ENCODE assay signal across 22 cellular contexts in genomic region chr19:39830406-39830805, GRCh38. TPM values are rescaled to one million over a fixed set of nuclear protein-coding genes. Genes with fewer than 3 reads are reported as not detected.
DNase-seq lines count a peak whose midpoint lies in the region; ATAC-seq and TF ChIP-seq lines count a peak whose summit lies in the region.
"Had no signal": no experiment of that assay in that cellular context is flagged by ENCODE, and none has a peak within 500 bp of the region (broad histone marks: within the 10 kb centered on the region; RNA-seq: fewer than 3 reads in every experiment).

No MANE protein-coding gene starts in this region.

- no peak overlapping the region for H3K4me3 Mint-ChIP-seq in glutamatergic neuron (ENCODE audit: unreplicated experiment)
- H3K4me3 Mint-ChIP-seq in neural crest cell, result peak overlapping the region; percentile 86
- H3K4me3 Mint-ChIP-seq in stimulated activated effector memory CD8-positive, alpha-beta T cell treated with anti-CD3 and anti-CD28 coated beads, Interleukin-12 subunit alpha, Interleukin-12 subunit beta, amount 100 ng/mL, for 72 hours, result no peak overlapping the region
- no peak overlapping the region for H3K4me3 Mint-ChIP-seq in H9
- H3K4me3 Mint-ChIP-seq: CD8-positive, alpha-beta T cell; GM23338 had no signal

- no peaks in the 10 kb centered on the region for H3K27me3 ChIP-seq in H9 (ENCODE audit: insufficient read depth, low read length)

- peaks cover 24% of the 10 kb centered on the region for H3K36me3 Mint-ChIP-seq in glutamatergic neuron (ENCODE audit: unreplicated experiment)
- H3K36me3 Mint-ChIP-seq in neural crest cell (ENCODE audit: low read depth), result peaks cover 27% of the 10 kb centered on the region
- H3K36me3 Mint-ChIP-seq in stimulated activated effector memory CD8-positive, alpha-beta T cell treated with anti-CD3 and anti-CD28 coated beads, Interleukin-12 subunit alpha, Interleukin-12 subunit beta, amount 100 ng/mL, for 72 hours, result peaks cover 80% of the 10 kb centered on the region
- H3K36me3 Mint-ChIP-seq in H9 (ENCODE audit: insufficient read depth in 1 of 3, low read depth in 3 of 3), result peaks cover 18 to 60% (median 46%) of the 10 kb centered on the region in 3 experiments

- no peak overlapping the region for H3K4ac ChIP-seq in H9 (ENCODE audit: low read depth, low read length)

- peaks cover 16% of the 10 kb centered on the region for H3K27me3 Mint-ChIP-seq in glutamatergic neuron (ENCODE audit: unreplicated experiment)
- peaks cover 4% of the 10 kb centered on the region for H3K27me3 Mint-ChIP-seq in neural crest cell (ENCODE audit: low read depth)
- H3K27me3 Mint-ChIP-seq in H9 (ENCODE audit: low read depth), result no peaks in the 10 kb centered on the region
- H3K27me3 Mint-ChIP-seq: IgD-negative memory B cell had no signal

- H4K91ac ChIP-seq in H9 (ENCODE audit: insufficient read length, low read depth, low read length), result no peak overlapping the region

- H3K27ac Mint-ChIP-seq in glutamatergic neuron (ENCODE audit: unreplicated experiment), result peak overlapping the region; percentile 48
- H3K27ac Mint-ChIP-seq in neural crest cell (ENCODE audit: unreplicated experiment), result no peak overlapping the region
- peak overlapping the region; percentile 90 for H3K27ac Mint-ChIP-seq in stimulated activated effector memory CD8-positive, alpha-beta T cell treated with anti-CD3 and anti-CD28 coated beads, Interleukin-12 subunit alpha, Interleukin-12 subunit beta, amount 100 ng/mL, for 72 hours
- H3K27ac Mint-ChIP-seq in H9, result no peak overlapping the region
- H3K27ac Mint-ChIP-seq: CD8-positive, alpha-beta T cell; GM23338 had no signal

- no peak overlapping the region for H3K14ac ChIP-seq in H9 (ENCODE audit: insufficient read depth, low read length)

- H3K23me2 ChIP-seq in H9 (ENCODE audit: insufficient read length, low read depth, low read length, poor library complexity, severe bottlenecking), result no peaks in the 10 kb centered on the region

- no peak overlapping the region for H2AK5ac ChIP-seq in H9 (ENCODE audit: insufficient read length, low read length)

- no peak overlapping the region for H2AFZ ChIP-seq in H9 (ENCODE audit: low read length)
- H2AFZ ChIP-seq: GM23338 had no signal

- no peak overlapping the region for H2BK12ac ChIP-seq in H9 (ENCODE audit: insufficient read length, low read depth, low read length)

- H3K56ac ChIP-seq in H9 (ENCODE audit: insufficient read length, low read depth, low read length), result no peak overlapping the region

- no peak overlapping the region for H3K18ac ChIP-seq in H9 (ENCODE audit: insufficient read length, low read depth, low read length)

- TF ChIP-seq CTCF in glutamatergic neuron (IDR thresholded peaks at IDR 0.05; ENCODE audit: partially characterized antibody, unreplicated experiment) (no peak), neural crest cell (conservative IDR thresholded peaks at IDR 0.05) (no peak), H9 (conservative IDR thresholded peaks at IDR 0.05) (no peak)

- no peak for ATAC-seq in stimulated activated effector memory CD8-positive, alpha-beta T cell treated with anti-CD3 and anti-CD28 coated beads, Interleukin-12 subunit alpha, Interleukin-12 subunit beta, amount 100 ng/mL, for 72 hours
- ATAC-seq: CD8-positive, alpha-beta T cell; GM23338; Panc1 had no signal

- H2BK5ac ChIP-seq in H9 (ENCODE audit: insufficient read length, low read length), result no peak overlapping the region

- H3K4me1 Mint-ChIP-seq in glutamatergic neuron (ENCODE audit: low read depth, unreplicated experiment) (peaks cover 35% of the 10 kb centered on the region), neural crest cell (peaks cover 33% of the 10 kb centered on the region), H9 (peaks cover 18 to 19% of the 10 kb centered on the region in 2 experiments)
- peaks cover 47% of the 10 kb centered on the region for H3K4me1 Mint-ChIP-seq in stimulated activated effector memory CD8-positive, alpha-beta T cell treated with anti-CD3 and anti-CD28 coated beads, Interleukin-12 subunit alpha, Interleukin-12 subunit beta, amount 100 ng/mL, for 72 hours

- no peak overlapping the region for H3K4me2 ChIP-seq in H9 (ENCODE audit: insufficient read depth, insufficient read length, low read length)
- H3K4me2 ChIP-seq: GM23338 had no signal

- no peak overlapping the region for H3K23ac ChIP-seq in H9 (ENCODE audit: insufficient read length, low read depth, low read length)

- H3K9me3 ChIP-seq in H9 (ENCODE audit: control insufficient read depth, low read depth, low read length), result no peaks in the 10 kb centered on the region
- H3K9me3 ChIP-seq: BLaER1 treated with 17β-estradiol and CSF1 and Interleukin-3, amounts not matched to agents 10 nM and 100 nM had no signal

- no peaks in the 10 kb centered on the region for H4K20me1 ChIP-seq in H9 (ENCODE audit: control insufficient read depth, insufficient read depth, insufficient read length)

- no CpG with 5 or more reads among the region's 18 CpGs for WGBS in H9 (ENCODE audit: extremely low coverage, insufficient read length, low lambda C conversion rate)

- DNase-seq in activated effector memory CD4-positive, alpha-beta T cell treated with anti-CD3 and anti-CD28 coated beads, Interleukin-2, amount 50 U/mL, for 16 hours, result peak; percentile 60
- no peak for DNase-seq in activated effector memory CD4-positive, alpha-beta T cell treated with Interleukin-2 at 50 U/mL for 16 hours
- DNase-seq in glutamatergic neuron (no peak), neural crest cell (ENCODE audit: low read depth, low spot score) (no peak), dedifferentiated amniotic fluid mesenchymal stem cell (ENCODE audit: extremely low spot score) (no peak), H9 (no peak)
- no peak for DNase-seq in stimulated activated effector memory CD8-positive, alpha-beta T cell treated with anti-CD3 and anti-CD28 coated beads, Interleukin-12 subunit alpha, Interleukin-12 subunit beta, amount 100 ng/mL, for 72 hours (ENCODE audit: low spot score in 2 of 2)
- DNase-seq in activated CD8-positive, alpha-beta memory T cell treated with anti-CD3 and anti-CD28 coated beads, Interleukin-2, amount 50 U/mL, for 4 hours, result no peak
- DNase-seq: 8988T; CD8-positive, alpha-beta T cell; HCEC 1CT; NCI-H1105; NCI-H146; NCI-H2029 treated with DMSO at 0.1 percent for 48 hours; NCI-H226; NCI-H510A treated with DMSO at 0.1 percent for 48 hours; NCI-H774 had no signal

- no peak overlapping the region for H4K5ac ChIP-seq in H9 (ENCODE audit: insufficient read length, low read depth, low read length)

- H3K79me2 ChIP-seq in H9 (ENCODE audit: insufficient read depth, low read length), result no peaks in the 10 kb centered on the region

- H4K8ac ChIP-seq in H9 (replicated peaks; ENCODE audit: insufficient read length, low read depth, low read length), result no peak overlapping the region

- no peak overlapping the region for H3K9ac ChIP-seq in H9 (ENCODE audit: extremely low read depth, insufficient read length, low read length)
- H3K9ac ChIP-seq: BLaER1 treated with 17β-estradiol and CSF1 and Interleukin-3, amounts not matched to agents 10 nM and 100 nM had no signal

- H3K79me1 ChIP-seq in H9 (ENCODE audit: insufficient read depth, low read depth, low read length, poor library complexity, severe bottlenecking), result no peaks in the 10 kb centered on the region

- no peak overlapping the region for H2BK20ac ChIP-seq in H9 (ENCODE audit: low read depth, low read length, poor library complexity, severe bottlenecking)

- no peak overlapping the region for H3T11ph ChIP-seq in H9 (ENCODE audit: low read length)

- no peaks in the 10 kb centered on the region for H3K4me1 ChIP-seq in H9 (ENCODE audit: insufficient read depth, low read length)

- H3K9me3 Mint-ChIP-seq in glutamatergic neuron (ENCODE audit: unreplicated experiment) (peaks cover 14% of the 10 kb centered on the region), neural crest cell (no peaks in the 10 kb centered on the region), H9 (no peaks in the 10 kb centered on the region)
- no peaks in the 10 kb centered on the region for H3K9me3 Mint-ChIP-seq in stimulated activated effector memory CD8-positive, alpha-beta T cell treated with anti-CD3 and anti-CD28 coated beads, Interleukin-12 subunit alpha, Interleukin-12 subunit beta, amount 100 ng/mL, for 72 hours
- H3K9me3 Mint-ChIP-seq: CD8-positive, alpha-beta T cell; GM23338; IgD-negative memory B cell had no signal

- H2BK120ac ChIP-seq in H9 (ENCODE audit: low read depth, low read length, poor library complexity, severe bottlenecking), result no peak overlapping the region

- H3K27ac ChIP-seq in H9 (ENCODE audit: insufficient read length, low read depth, low read length), result no peak overlapping the region
- H3K27ac ChIP-seq: BLaER1 treated with 17β-estradiol and CSF1 and Interleukin-3, amounts not matched to agents 10 nM and 100 nM had no signal

- no peak overlapping the region for H2BK15ac ChIP-seq in H9 (ENCODE audit: low read depth, low read length)

RNA-seq across cellular contexts. Expression of gene DYRK1B, which starts 3.6 kb away (rescaled TPM):
- 86.3 TPM for total RNA-seq in glutamatergic neuron (ENCODE audit: unreplicated experiment)
- 40.5 and 44.9 TPM in 2 replicates for total RNA-seq in neural crest cell
- 13.6 and 14.3 TPM in 2 replicates for total RNA-seq in H9 (2021)

RNA-seq across cellular contexts. Expression of gene FBL, which starts 15.8 kb away (rescaled TPM):
- 119 TPM for total RNA-seq in glutamatergic neuron (ENCODE audit: unreplicated experiment)
- 473 and 489 TPM in 2 replicates for total RNA-seq in neural crest cell
- 621 and 625 TPM in 2 replicates for total RNA-seq in H9 (2021)

RNA-seq across cellular contexts. Expression of gene LEUTX, which starts 51.8 kb away (rescaled TPM):
- 1.6 TPM for total RNA-seq in glutamatergic neuron (ENCODE audit: unreplicated experiment)
- total RNA-seq in neural crest cell, result not detected in 2 replicates
- total RNA-seq in H9 (2021), result not detected in 2 replicates
- total RNA-seq: CD8-positive, alpha-beta T cell; G401; GM23338 had no signal

Comparison
In these comparisons a context has a peak if more than half of its experiments do, and no peak if none do; other contexts are left out.
1. H3K27ac Mint-ChIP-seq: peak in glutamatergic neuron (single experiment) and stimulated activated effector memory CD8-positive, alpha-beta T cell treated with anti-CD3 and anti-CD28 coated beads, Interleukin-12 subunit alpha, Interleukin-12 subunit beta, amount 100 ng/mL, for 72 hours (single experiment); none in neural crest cell (single experiment) and H9 (0 of 3).